ENCODE assay signal across 15 cellular contexts in genomic region chr5:139571966-139572365, GRCh38. TPM values are rescaled to one million over a fixed set of nuclear protein-coding genes. Genes with fewer than 3 reads are reported as not detected.
DNase-seq lines count a peak whose midpoint lies in the region; ATAC-seq and TF ChIP-seq lines count a peak whose summit lies in the region.
"Had no signal": no experiment of that assay in that cellular context is flagged by ENCODE, and none has a peak within 500 bp of the region (broad histone marks: within the 10 kb centered on the region; RNA-seq: fewer than 3 reads in every experiment).

No MANE protein-coding gene starts in this region.

- H3K4me3 ChIP-seq in gastroesophageal sphincter = no peak overlapping the region
- H3K4me3 ChIP-seq: cardiac muscle cell had no signal

- TF ChIP-seq CTCF in gastroesophageal sphincter (IDR thresholded peaks at IDR 0.05) = no peak

- H3K27ac ChIP-seq in gastroesophageal sphincter = no peak overlapping the region
- H3K27ac ChIP-seq: cardiac muscle cell had no signal

- H3K36me3 Mint-ChIP-seq in activated T-cell treated with anti-CD3 and anti-CD28 coated beads, Interleukin-2, amount 50 U/mL, for 4 hours (ENCODE audit: insufficient read depth) = peaks cover 12% of the 10 kb centered on the region
- H3K36me3 Mint-ChIP-seq in T-helper 17 cell (ENCODE audit: low read depth) = peaks cover 5% of the 10 kb centered on the region
- H3K36me3 Mint-ChIP-seq in stimulated activated naive B cell treated with anti-CD40 and anti-IgM and Interleukin-4, amounts not matched to agents 10 μg/mL and 1 μg/mL and 100 μg/mL, for 72 hours = peaks cover 26 to 42% of the 10 kb centered on the region in 2 donors

- no peaks in the 10 kb centered on the region for H3K27me3 Mint-ChIP-seq in activated T-cell treated with anti-CD3 and anti-CD28 coated beads, Interleukin-2, amount 50 U/mL, for 4 hours (ENCODE audit: low read depth)
- H3K27me3 Mint-ChIP-seq in T-helper 17 cell = no peaks in the 10 kb centered on the region
- H3K27me3 Mint-ChIP-seq in stimulated activated naive B cell treated with anti-CD40 and anti-IgM and Interleukin-4, amounts not matched to agents 10 μg/mL and 1 μg/mL and 100 μg/mL, for 72 hours = no peaks in the 10 kb centered on the region

- peaks cover 0 to 100% (median 24%) of the 10 kb centered on the region in 3 donors for H3K4me1 ChIP-seq in gastroesophageal sphincter

- H3K4me1 Mint-ChIP-seq in activated T-cell treated with anti-CD3 and anti-CD28 coated beads, Interleukin-2, amount 50 U/mL, for 4 hours (ENCODE audit: low read depth) = peaks cover 77% of the 10 kb centered on the region
- H3K4me1 Mint-ChIP-seq in T-helper 17 cell = peaks cover 46% of the 10 kb centered on the region
- H3K4me1 Mint-ChIP-seq in stimulated activated naive B cell treated with anti-CD40 and anti-IgM and Interleukin-4, amounts not matched to agents 10 μg/mL and 1 μg/mL and 100 μg/mL, for 72 hours = peaks cover 37 to 80% of the 10 kb centered on the region in 2 donors

- H3K9me3 ChIP-seq in T-helper 17 cell (ENCODE audit: control insufficient read depth, low read length, poor library complexity, severe bottlenecking) (no peaks in the 10 kb centered on the region), gastroesophageal sphincter (no peaks in the 10 kb centered on the region)

- WGBS in gastroesophageal sphincter (ENCODE audit: low coverage in 1 of 2), 2 donors = 33 to 35% methylated on average over 1 of the region's 1 CpG

- peak overlapping the region; percentile 89 for H3K27ac Mint-ChIP-seq in T-helper 17 cell
- peak overlapping the region; percentile 14 for H3K27ac Mint-ChIP-seq in stimulated activated naive B cell treated with anti-CD40 and anti-IgM and Interleukin-4, amounts not matched to agents 10 μg/mL and 1 μg/mL and 100 μg/mL, for 72 hours

- peak overlapping the region; percentile 35 for H3K4me3 Mint-ChIP-seq in activated T-cell treated with anti-CD3 and anti-CD28 coated beads, Interleukin-2, amount 50 U/mL, for 4 hours
- peak overlapping the region; percentile 60 for H3K4me3 Mint-ChIP-seq in T-helper 17 cell
- H3K4me3 Mint-ChIP-seq in stimulated activated naive B cell treated with anti-CD40 and anti-IgM and Interleukin-4, amounts not matched to agents 10 μg/mL and 1 μg/mL and 100 μg/mL, for 72 hours = peak overlapping the region; percentile 18 to 57

- TF ChIP-seq EP300 in gastroesophageal sphincter (IDR thresholded peaks at IDR 0.05) = no peak

- DNase-seq in activated T-cell treated with anti-CD3 and anti-CD28 coated beads, Interleukin-2, amount 50 U/mL, for 4 hours = no peak
- no peak for DNase-seq in activated T-cell treated with anti-CD3 and anti-CD28 coated beads, Interleukin-2, amount 50 U/mL, for 1 hour
- DNase-seq in T-helper 17 cell = no peak
- no peak for DNase-seq in stimulated activated naive B cell treated with anti-CD40 and anti-IgM and Interleukin-4, amounts not matched to agents 10 μg/mL and 1 μg/mL and 100 μg/mL, for 72 hours
- no peak for DNase-seq in islet precursor cell
- DNase-seq in activated CD4-positive, alpha-beta T cell treated with anti-CD3 and anti-CD28 coated beads, Interleukin-2, amount 50 U/mL, for 1 hour = no peak
- DNase-seq: EL, midbrain, NCI-H2171 treated with DMSO at 0.1 percent for 48 hours, PC-3, T-helper 9 cell had no signal

- TF ChIP-seq POLR2A in gastroesophageal sphincter (IDR thresholded peaks at IDR 0.05) = no peak

- peaks cover 0 to 16% of the 10 kb centered on the region in 2 donors for H3K36me3 ChIP-seq in gastroesophageal sphincter
- H3K36me3 ChIP-seq: cardiac muscle cell had no signal

- ATAC-seq in activated T-cell treated with anti-CD3 and anti-CD28 coated beads, Interleukin-2, amount 50 U/mL, for 4 hours = no peak
- no peak for ATAC-seq in T-helper 17 cell
- peak; percentile 39 for ATAC-seq in gastroesophageal sphincter
- ATAC-seq in stimulated activated naive B cell treated with anti-CD40 and anti-IgM and Interleukin-4, amounts not matched to agents 10 μg/mL and 1 μg/mL and 100 μg/mL, for 72 hours (replicated peaks) = no peak
- ATAC-seq in GM21447 (IDR thresholded peaks at IDR 0.05; ENCODE audit: unreplicated experiment) = no peak
- ATAC-seq: esophagus mucosa, PC-3 had no signal

- H3K27me3 ChIP-seq in gastroesophageal sphincter = no peaks in the 10 kb centered on the region
- H3K27me3 ChIP-seq: cardiac muscle cell had no signal

- H3K9me3 Mint-ChIP-seq in activated T-cell treated with anti-CD3 and anti-CD28 coated beads, Interleukin-2, amount 50 U/mL, for 4 hours = no peaks in the 10 kb centered on the region
- H3K9me3 Mint-ChIP-seq in stimulated activated naive B cell treated with anti-CD40 and anti-IgM and Interleukin-4, amounts not matched to agents 10 μg/mL and 1 μg/mL and 100 μg/mL, for 72 hours = no peaks in the 10 kb centered on the region

RNA-seq across cellular contexts. Expression of gene UBE2D2, which starts 10.8 kb away (rescaled TPM):
- total RNA-seq in activated T-cell treated with anti-CD3 and anti-CD28 coated beads, Interleukin-2, amount 50 U/mL, for 4 hours = 100 to 1,000 TPM; 197 to 223 (median 214) TPM
- total RNA-seq in T-helper 17 cell = 100 to 1,000 TPM; 153 to 165 TPM
- 100 to 1,000 TPM in 1 of 4 donors, 10 to 100 TPM in 3; 65.2 to 114 (median 85.6) TPM for total RNA-seq in gastroesophageal sphincter
